14 cellular contexts compared by ENCODE assay signal in the genomic region with DNA sequence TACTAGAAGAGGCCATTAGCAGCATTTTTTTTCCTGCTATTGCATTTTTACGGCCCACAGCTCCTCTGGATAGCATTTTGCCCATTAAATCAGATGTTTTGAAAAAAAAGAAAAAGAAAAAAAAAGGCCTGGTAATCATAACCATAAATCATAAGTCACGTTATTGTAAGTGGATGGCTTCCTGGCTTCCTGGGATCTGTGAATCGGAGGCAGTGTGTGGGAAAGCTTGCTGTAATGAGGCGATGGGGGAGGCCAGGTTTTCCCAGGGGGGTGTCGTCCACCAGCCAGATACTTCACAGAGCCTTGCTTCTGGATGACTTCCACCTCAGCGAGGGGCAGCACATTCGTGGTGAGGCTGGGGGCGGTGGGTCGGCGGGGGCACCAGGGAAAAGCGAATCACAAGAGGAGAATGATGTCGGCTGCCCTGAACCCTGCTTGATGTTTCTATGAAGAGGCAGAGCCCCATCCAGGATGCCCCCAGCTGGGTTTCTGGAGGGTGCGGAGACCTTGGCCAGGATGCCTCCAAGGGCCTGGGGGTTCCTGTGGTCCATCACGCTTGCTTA.
DNase-seq lines count a peak whose midpoint lies in the region; ATAC-seq and TF ChIP-seq lines count a peak whose summit lies in the region.
"Had no signal": no experiment of that assay in that cellular context is flagged by ENCODE, and none has a peak within 500 bp of the region (broad histone marks: within the 10 kb centered on the region; RNA-seq: fewer than 3 reads in every experiment).

No MANE protein-coding gene starts in this region.

- no peak overlapping the region for H3K27ac ChIP-seq in gastrocnemius medialis
- H3K27ac ChIP-seq: SJCRH30 had no signal

- no peaks in the 10 kb centered on the region for H3K9me3 Mint-ChIP-seq in activated CD4-positive, alpha-beta memory T cell treated with anti-CD3 and anti-CD28 coated beads, Interleukin-2, amount 10 ng/mL, durations not matched to agents 7 days and 5 days

- DNase-seq in NCI-H2227 (lab: John Stamatoyannopoulos, UW; ENCODE audit: unreplicated experiment), result peak; percentile 60
- DNase-seq in left kidney (ENCODE audit: low read depth, low spot score), result peak; percentile 47
- DNase-seq in sciatic nerve (ENCODE audit: low spot score), result peak; percentile 37
- DNase-seq in activated CD4-positive, alpha-beta memory T cell treated with anti-CD3 and anti-CD28 coated beads, Interleukin-2, amount 10 ng/mL, durations not matched to agents 7 days and 5 days, result no peak
- no peak for DNase-seq in NCI-H2171 treated with DMSO at 0.1 percent for 48 hours (lab: John Stamatoyannopoulos, UW)
- no peak for DNase-seq in gastrocnemius medialis
- DNase-seq: C1 segment of cervical spinal cord, DMS79, NCI-H1694 treated with DMSO at 0.1 percent for 48 hours, NCI-H345, NCI-H524 treated with DMSO at 0.1 percent for 48 hours, SJCRH30 had no signal

- no peaks in the 10 kb centered on the region for H3K4me1 ChIP-seq in gastrocnemius medialis
- H3K4me1 ChIP-seq: SJCRH30 had no signal

- no peaks in the 10 kb centered on the region for H3K4me1 Mint-ChIP-seq in activated CD4-positive, alpha-beta memory T cell treated with anti-CD3 and anti-CD28 coated beads, Interleukin-2, amount 10 ng/mL, durations not matched to agents 7 days and 5 days

- intact Hi-C loops in sciatic nerve (cut with DNase I) (no loop called here), gastrocnemius medialis (cut with DNase I; ENCODE audit: low total_unique reads) (no loop called here)

- H3K4me3 Mint-ChIP-seq in activated CD4-positive, alpha-beta memory T cell treated with anti-CD3 and anti-CD28 coated beads, Interleukin-2, amount 10 ng/mL, durations not matched to agents 7 days and 5 days, result no peak overlapping the region

- H3K27me3 ChIP-seq in gastrocnemius medialis, result peaks cover 0 to 3% (median 0%) of the 10 kb centered on the region in 3 donors

- CTCF ChIA-PET in activated CD4-positive, alpha-beta memory T cell treated with anti-CD3 and anti-CD28 coated beads, Interleukin-2, amount 10 ng/mL, durations not matched to agents 7 days and 5 days (lab: Charles Lee), result no interaction called here

- TF ChIP-seq POLR2A in gastrocnemius medialis (IDR thresholded peaks at IDR 0.05), result no peak

- in situ Hi-C loops in gastrocnemius medialis (cut with MboI; ENCODE audit: low sequenced_read_pairs in 4 of 4), result no loop called here

- TF ChIP-seq CTCF in gastrocnemius medialis (IDR thresholded peaks at IDR 0.05 in 4 of 5, conservative IDR thresholded peaks at IDR 0.05 in 1 of 5), result no peak

- ATAC-seq in SK-N-SH treated with all-trans-retinoic acid at 6 μM for 48 hours, result peak; percentile 50
- ATAC-seq in sciatic nerve, result no peak
- ATAC-seq in gastrocnemius medialis, result no peak
- ATAC-seq: K562 had no signal

- peaks cover under 1% of the 10 kb centered on the region for H3K27me3 Mint-ChIP-seq in activated CD4-positive, alpha-beta memory T cell treated with anti-CD3 and anti-CD28 coated beads, Interleukin-2, amount 10 ng/mL, durations not matched to agents 7 days and 5 days

- H3K36me3 Mint-ChIP-seq in activated CD4-positive, alpha-beta memory T cell treated with anti-CD3 and anti-CD28 coated beads, Interleukin-2, amount 10 ng/mL, durations not matched to agents 7 days and 5 days (ENCODE audit: low read depth), result no peaks in the 10 kb centered on the region

- no peaks in the 10 kb centered on the region for H3K36me3 ChIP-seq in gastrocnemius medialis
- H3K36me3 ChIP-seq: SJCRH30 had no signal

- H3K9me3 ChIP-seq in gastrocnemius medialis, result no peaks in the 10 kb centered on the region
- H3K9me3 ChIP-seq: SJCRH30 had no signal

- H3K4me3 ChIP-seq in gastrocnemius medialis, result no peak overlapping the region
- H3K4me3 ChIP-seq: K562, SJCRH30 had no signal

- no peak overlapping the region for H3K27ac Mint-ChIP-seq in activated CD4-positive, alpha-beta memory T cell treated with anti-CD3 and anti-CD28 coated beads, Interleukin-2, amount 10 ng/mL, durations not matched to agents 7 days and 5 days

- POLR2A ChIA-PET in activated CD4-positive, alpha-beta memory T cell treated with anti-CD3 and anti-CD28 coated beads, Interleukin-2, amount 10 ng/mL, durations not matched to agents 7 days and 5 days (lab: Charles Lee), result no interaction called here

TF ChIP-seq in SK-N-SH treated with all-trans-retinoic acid at 6 μM for 48 hours, 23 proteins besides CTCF, POLR2A, EP300 and RAD21:
- TF ChIP-seq, protein P1, sequence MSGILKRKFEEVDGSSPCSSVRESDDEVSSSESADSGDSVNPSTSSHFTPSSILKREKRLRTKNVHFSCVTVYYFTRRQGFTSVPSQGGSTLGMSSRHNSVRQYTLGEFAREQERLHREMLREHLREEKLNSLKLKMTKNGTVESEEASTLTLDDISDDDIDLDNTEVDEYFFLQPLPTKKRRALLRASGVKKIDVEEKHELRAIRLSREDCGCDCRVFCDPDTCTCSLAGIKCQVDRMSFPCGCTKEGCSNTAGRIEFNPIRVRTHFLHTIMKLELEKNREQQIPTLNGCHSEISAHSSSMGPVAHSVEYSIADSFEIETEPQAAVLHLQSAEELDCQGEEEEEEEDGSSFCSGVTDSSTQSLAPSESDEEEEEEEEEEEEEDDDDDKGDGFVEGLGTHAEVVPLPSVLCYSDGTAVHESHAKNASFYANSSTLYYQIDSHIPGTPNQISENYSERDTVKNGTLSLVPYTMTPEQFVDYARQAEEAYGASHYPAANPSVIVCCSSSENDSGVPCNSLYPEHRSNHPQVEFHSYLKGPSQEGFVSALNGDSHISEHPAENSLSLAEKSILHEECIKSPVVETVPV (CRISPR knock-in tag; IDR thresholded peaks at IDR 0.05), result no peak
- no peak for TF ChIP-seq TOX (CRISPR knock-in tag; IDR thresholded peaks at IDR 0.05; ENCODE audit: borderline replicate concordance)
- TF ChIP-seq, protein P2, sequence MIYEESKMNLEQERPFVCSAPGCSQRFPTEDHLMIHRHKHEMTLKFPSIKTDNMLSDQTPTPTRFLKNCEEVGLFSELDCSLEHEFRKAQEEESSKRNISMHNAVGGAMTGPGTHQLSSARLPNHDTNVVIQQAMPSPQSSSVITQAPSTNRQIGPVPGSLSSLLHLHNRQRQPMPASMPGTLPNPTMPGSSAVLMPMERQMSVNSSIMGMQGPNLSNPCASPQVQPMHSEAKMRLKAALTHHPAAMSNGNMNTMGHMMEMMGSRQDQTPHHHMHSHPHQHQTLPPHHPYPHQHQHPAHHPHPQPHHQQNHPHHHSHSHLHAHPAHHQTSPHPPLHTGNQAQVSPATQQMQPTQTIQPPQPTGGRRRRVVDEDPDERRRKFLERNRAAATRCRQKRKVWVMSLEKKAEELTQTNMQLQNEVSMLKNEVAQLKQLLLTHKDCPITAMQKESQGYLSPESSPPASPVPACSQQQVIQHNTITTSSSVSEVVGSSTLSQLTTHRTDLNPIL (CRISPR knock-in tag; IDR thresholded peaks at IDR 0.05; ENCODE audit: low read depth), result no peak
- no peak for TF ChIP-seq GLIS3 (CRISPR knock-in tag; IDR thresholded peaks at IDR 0.05)
- no peak for TF ChIP-seq ZNF8 (CRISPR knock-in tag; IDR thresholded peaks at IDR 0.05)
- no peak for TF ChIP-seq TSHZ2 (CRISPR knock-in tag; IDR thresholded peaks at IDR 0.05)
- no peak for TF ChIP-seq SNAI2 (CRISPR knock-in tag; IDR thresholded peaks at IDR 0.05)
- TF ChIP-seq, protein P3, sequence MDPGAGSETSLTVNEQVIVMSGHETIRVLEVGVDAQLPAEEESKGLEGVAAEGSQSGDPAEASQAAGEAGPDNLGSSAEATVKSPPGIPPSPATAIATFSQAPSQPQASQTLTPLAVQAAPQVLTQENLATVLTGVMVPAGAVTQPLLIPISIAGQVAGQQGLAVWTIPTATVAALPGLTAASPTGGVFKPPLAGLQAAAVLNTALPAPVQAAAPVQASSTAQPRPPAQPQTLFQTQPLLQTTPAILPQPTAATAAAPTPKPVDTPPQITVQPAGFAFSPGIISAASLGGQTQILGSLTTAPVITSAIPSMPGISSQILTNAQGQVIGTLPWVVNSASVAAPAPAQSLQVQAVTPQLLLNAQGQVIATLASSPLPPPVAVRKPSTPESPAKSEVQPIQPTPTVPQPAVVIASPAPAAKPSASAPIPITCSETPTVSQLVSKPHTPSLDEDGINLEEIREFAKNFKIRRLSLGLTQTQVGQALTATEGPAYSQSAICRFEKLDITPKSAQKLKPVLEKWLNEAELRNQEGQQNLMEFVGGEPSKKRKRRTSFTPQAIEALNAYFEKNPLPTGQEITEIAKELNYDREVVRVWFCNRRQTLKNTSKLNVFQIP (CRISPR knock-in tag; IDR thresholded peaks at IDR 0.05; ENCODE audit: borderline replicate concordance, low read depth), result no peak
- no peak for TF ChIP-seq ZFP30 (CRISPR knock-in tag; IDR thresholded peaks at IDR 0.05)
- TF ChIP-seq TCF4 (CRISPR knock-in tag; IDR thresholded peaks at IDR 0.05; ENCODE audit: borderline replicate concordance), result no peak
- no peak for TF ChIP-seq CSDC2 (CRISPR knock-in tag; IDR thresholded peaks at IDR 0.05)
- no peak for TF ChIP-seq ZC3H10 (CRISPR knock-in tag; IDR thresholded peaks at IDR 0.05)
- TF ChIP-seq RARB (CRISPR knock-in tag; IDR thresholded peaks at IDR 0.05), result no peak
- TF ChIP-seq ZNF565 (CRISPR knock-in tag; conservative IDR thresholded peaks at IDR 0.05; ENCODE audit: low read depth), result no peak
- no peak for TF ChIP-seq ESRRG (CRISPR knock-in tag; IDR thresholded peaks at IDR 0.05)
TF ChIP-seq in SK-N-SH treated with all-trans-retinoic acid at 6 μM for 48 hours: peak in this region for 0.

Comparison
In these comparisons a context has a peak if more than half of its experiments do, and no peak if none do; other contexts are left out.
1. DNase-seq: peak in NCI-H2227 (single experiment), left kidney (single experiment) and sciatic nerve (single experiment); none in activated CD4-positive, alpha-beta memory T cell treated with anti-CD3 and anti-CD28 coated beads, Interleukin-2, amount 10 ng/mL, durations not matched to agents 7 days and 5 days (single experiment), NCI-H2171 treated with DMSO at 0.1 percent for 48 hours (single experiment) and gastrocnemius medialis (0 of 2).